1 cellular context compared by ENCODE assay signal in the genomic region with DNA sequence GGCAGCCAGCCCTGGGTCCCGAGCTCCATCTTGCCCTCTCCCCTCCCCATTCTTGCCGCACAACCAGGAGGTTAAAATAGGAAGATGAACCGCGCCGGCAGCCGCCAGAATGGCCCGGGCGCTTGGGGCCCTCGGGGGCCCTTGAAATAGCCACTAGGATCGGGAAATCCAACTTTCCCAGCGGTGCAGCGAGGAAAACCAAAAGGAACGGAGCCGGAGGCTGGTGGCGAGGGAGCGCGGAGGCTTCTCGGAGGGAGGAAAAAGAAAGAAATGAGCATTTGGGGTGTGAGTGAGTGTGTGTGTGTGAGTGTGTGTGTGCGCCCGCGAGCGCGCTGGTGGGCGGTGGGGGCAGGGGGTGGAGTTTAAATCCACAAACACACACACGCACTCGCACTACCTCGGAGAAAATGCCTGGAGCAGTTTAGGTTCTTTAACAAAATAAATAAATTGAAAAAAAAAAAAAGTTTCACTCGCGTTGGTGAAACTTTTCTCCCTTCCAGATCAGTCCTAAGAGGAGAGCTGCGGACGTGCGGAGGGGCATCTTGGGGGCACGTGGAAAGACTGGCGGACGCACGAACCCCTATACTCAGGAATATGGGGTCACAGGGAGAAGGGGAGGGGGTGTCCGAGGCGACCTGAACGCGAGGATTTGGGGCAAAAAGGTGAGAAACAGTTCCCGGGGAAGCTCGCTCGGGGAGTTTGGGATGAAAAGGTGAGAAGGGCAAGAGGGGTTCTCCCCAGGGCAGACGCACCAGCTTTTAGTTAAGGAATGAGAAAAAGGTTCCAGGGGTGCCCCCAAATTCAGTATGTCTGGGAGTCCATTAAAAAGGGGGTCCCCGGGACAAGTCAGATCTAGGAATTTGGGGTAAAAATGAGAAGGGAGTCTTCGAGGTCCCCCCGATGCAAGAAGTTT.
TF ChIP-seq lines count a peak whose summit lies in the region.

No MANE protein-coding gene starts in this region.

TF ChIP-seq in HEK293, 187 proteins besides CTCF, POLR2A, EP300 and RAD21 (continued from another document and continues in another):
- TF ChIP-seq HOXD13 (CRISPR knock-in tag; IDR thresholded peaks at IDR 0.05; ENCODE audit: borderline replicate concordance) (no peak), ZNF624 (tag by site-specific recombination; IDR thresholded peaks at IDR 0.05) (no peak), ZNF529 (tag by site-specific recombination; IDR thresholded peaks at IDR 0.05; ENCODE audit: insufficient replicate concordance) (no peak), ZNF514 (tag by site-specific recombination; IDR thresholded peaks at IDR 0.05) (no peak), ZNF707 (tag by site-specific recombination; IDR thresholded peaks at IDR 0.05) (no peak), ZNF146 (tag by site-specific recombination; IDR thresholded peaks at IDR 0.05) (0 out of 2 replicates have a peak, but pooled peaks have one; percentile 4), YY2 (tag by site-specific recombination; IDR thresholded peaks at IDR 0.05) (no peak), ZXDB (tag by site-specific recombination; IDR thresholded peaks at IDR 0.05) (peak; percentile 58), ZNF777 (tag by site-specific recombination; IDR thresholded peaks at IDR 0.05; ENCODE audit: borderline replicate concordance) (peak; percentile 79; the same call in 1 of the 2 replicates), ZNF10 (tag by site-specific recombination; IDR thresholded peaks at IDR 0.05) (no peak), ZNF654 (tag by site-specific recombination; IDR thresholded peaks at IDR 0.05; ENCODE audit: low read depth) (no peak), ZNF48 (tag by site-specific recombination; IDR thresholded peaks at IDR 0.05) (no peak), ZNF324 (tag by site-specific recombination; IDR thresholded peaks at IDR 0.05) (peak; percentile 65; the same call in 1 of the 2 replicates), ZFP37 (tag by site-specific recombination; IDR thresholded peaks at IDR 0.05) (peak; percentile 80; the same call in 1 of the 2 replicates), SP2 (tag by site-specific recombination; IDR thresholded peaks at IDR 0.05) (peak; percentile 21; the same call in 1 of the 2 replicates), ZNF785 (tag by site-specific recombination; IDR thresholded peaks at IDR 0.05) (no peak), ZBTB48 (tag by site-specific recombination; IDR thresholded peaks at IDR 0.05) (no peak), ZNF354C (tag by site-specific recombination; IDR thresholded peaks at IDR 0.05; ENCODE audit: borderline replicate concordance, low read depth) (no peak), ZNF768 (tag by site-specific recombination; IDR thresholded peaks at IDR 0.05) (no peak), ZNF221 (tag by site-specific recombination; IDR thresholded peaks at IDR 0.05; ENCODE audit: borderline replicate concordance) (no peak), KLF7 (tag by site-specific recombination; IDR thresholded peaks at IDR 0.05; ENCODE audit: borderline replicate concordance) (no peak), ZNF521 (tag by site-specific recombination; IDR thresholded peaks at IDR 0.05) (no peak), ZNF366 (tag by site-specific recombination; conservative IDR thresholded peaks at IDR 0.05) (peak; percentile 78), ZIC2 (tag by site-specific recombination; IDR thresholded peaks at IDR 0.05) (peak; percentile 44), ZNF248 (tag by site-specific recombination; IDR thresholded peaks at IDR 0.05) (no peak), ZFP41 (tag by site-specific recombination; IDR thresholded peaks at IDR 0.05; ENCODE audit: borderline replicate concordance) (no peak), ZNF394 (tag by site-specific recombination; IDR thresholded peaks at IDR 0.05; ENCODE audit: borderline replicate concordance) (peak; percentile 62; the same call in 1 of the 2 replicates), ZNF610 (tag by site-specific recombination; IDR thresholded peaks at IDR 0.05; ENCODE audit: borderline replicate concordance) (no peak), ZNF404 (tag by site-specific recombination; IDR thresholded peaks at IDR 0.05) (no peak), ZSCAN30 (tag by site-specific recombination; IDR thresholded peaks at IDR 0.05) (no peak), ZNF37A (tag by site-specific recombination; IDR thresholded peaks at IDR 0.05) (no peak), ZNF211 (tag by site-specific recombination; IDR thresholded peaks at IDR 0.05; ENCODE audit: low read depth) (no peak), ZNF266 (tag by site-specific recombination; IDR thresholded peaks at IDR 0.05; ENCODE audit: low read depth) (no peak), PRDM1 (tag by site-specific recombination; IDR thresholded peaks at IDR 0.05) (peak; percentile 96), ZNF292 (tag by site-specific recombination; IDR thresholded peaks at IDR 0.05; ENCODE audit: borderline replicate concordance, low read depth) (no peak), ZSCAN16 (tag by site-specific recombination; IDR thresholded peaks at IDR 0.05) (no peak), ZNF670 (tag by site-specific recombination; IDR thresholded peaks at IDR 0.05; ENCODE audit: low read depth) (no peak), GLI4 (tag by site-specific recombination; IDR thresholded peaks at IDR 0.05) (no peak), ZNF16 (tag by site-specific recombination; IDR thresholded peaks at IDR 0.05; ENCODE audit: low read depth) (no peak), ZNF19 (tag by site-specific recombination; IDR thresholded peaks at IDR 0.05; ENCODE audit: low read depth) (no peak)
- TF ChIP-seq, protein P1, sequence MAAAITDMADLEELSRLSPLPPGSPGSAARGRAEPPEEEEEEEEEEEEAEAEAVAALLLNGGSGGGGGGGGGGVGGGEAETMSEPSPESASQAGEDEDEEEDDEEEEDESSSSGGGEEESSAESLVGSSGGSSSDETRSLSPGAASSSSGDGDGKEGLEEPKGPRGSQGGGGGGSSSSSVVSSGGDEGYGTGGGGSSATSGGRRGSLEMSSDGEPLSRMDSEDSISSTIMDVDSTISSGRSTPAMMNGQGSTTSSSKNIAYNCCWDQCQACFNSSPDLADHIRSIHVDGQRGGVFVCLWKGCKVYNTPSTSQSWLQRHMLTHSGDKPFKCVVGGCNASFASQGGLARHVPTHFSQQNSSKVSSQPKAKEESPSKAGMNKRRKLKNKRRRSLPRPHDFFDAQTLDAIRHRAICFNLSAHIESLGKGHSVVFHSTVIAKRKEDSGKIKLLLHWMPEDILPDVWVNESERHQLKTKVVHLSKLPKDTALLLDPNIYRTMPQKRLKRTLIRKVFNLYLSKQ (tag by site-specific recombination; IDR thresholded peaks at IDR 0.05; ENCODE audit: borderline replicate concordance) = no peak
- TF ChIP-seq, protein P2, sequence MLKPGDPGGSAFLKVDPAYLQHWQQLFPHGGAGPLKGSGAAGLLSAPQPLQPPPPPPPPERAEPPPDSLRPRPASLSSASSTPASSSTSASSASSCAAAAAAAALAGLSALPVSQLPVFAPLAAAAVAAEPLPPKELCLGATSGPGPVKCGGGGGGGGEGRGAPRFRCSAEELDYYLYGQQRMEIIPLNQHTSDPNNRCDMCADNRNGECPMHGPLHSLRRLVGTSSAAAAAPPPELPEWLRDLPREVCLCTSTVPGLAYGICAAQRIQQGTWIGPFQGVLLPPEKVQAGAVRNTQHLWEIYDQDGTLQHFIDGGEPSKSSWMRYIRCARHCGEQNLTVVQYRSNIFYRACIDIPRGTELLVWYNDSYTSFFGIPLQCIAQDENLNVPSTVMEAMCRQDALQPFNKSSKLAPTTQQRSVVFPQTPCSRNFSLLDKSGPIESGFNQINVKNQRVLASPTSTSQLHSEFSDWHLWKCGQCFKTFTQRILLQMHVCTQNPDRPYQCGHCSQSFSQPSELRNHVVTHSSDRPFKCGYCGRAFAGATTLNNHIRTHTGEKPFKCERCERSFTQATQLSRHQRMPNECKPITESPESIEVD (tag by site-specific recombination; IDR thresholded peaks at IDR 0.05) = peak; percentile 34; the same call in 1 of the 2 replicates
- TF ChIP-seq, protein P3, sequence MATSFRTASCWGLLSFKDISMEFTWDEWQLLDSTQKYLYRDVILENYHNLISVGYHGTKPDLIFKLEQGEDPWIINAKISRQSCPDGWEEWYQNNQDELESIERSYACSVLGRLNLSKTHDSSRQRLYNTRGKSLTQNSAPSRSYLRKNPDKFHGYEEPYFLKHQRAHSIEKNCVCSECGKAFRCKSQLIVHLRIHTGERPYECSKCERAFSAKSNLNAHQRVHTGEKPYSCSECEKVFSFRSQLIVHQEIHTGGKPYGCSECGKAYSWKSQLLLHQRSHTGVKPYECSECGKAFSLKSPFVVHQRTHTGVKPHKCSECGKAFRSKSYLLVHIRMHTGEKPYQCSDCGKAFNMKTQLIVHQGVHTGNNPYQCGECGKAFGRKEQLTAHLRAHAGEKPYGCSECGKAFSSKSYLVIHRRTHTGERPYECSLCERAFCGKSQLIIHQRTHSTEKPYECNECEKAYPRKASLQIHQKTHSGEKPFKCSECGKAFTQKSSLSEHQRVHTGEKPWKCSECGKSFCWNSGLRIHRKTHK (tag by site-specific recombination; IDR thresholded peaks at IDR 0.05) = no peak
- TF ChIP-seq, protein P4, sequence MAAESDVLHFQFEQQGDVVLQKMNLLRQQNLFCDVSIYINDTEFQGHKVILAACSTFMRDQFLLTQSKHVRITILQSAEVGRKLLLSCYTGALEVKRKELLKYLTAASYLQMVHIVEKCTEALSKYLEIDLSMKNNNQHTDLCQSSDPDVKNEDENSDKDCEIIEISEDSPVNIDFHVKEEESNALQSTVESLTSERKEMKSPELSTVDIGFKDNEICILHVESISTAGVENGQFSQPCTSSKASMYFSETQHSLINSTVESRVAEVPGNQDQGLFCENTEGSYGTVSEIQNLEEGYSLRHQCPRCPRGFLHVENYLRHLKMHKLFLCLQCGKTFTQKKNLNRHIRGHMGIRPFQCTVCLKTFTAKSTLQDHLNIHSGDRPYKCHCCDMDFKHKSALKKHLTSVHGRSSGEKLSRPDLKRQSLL (tag by site-specific recombination; IDR thresholded peaks at IDR 0.05) = no peak; the same call in 1 of the 2 replicates
- TF ChIP-seq, protein P5, sequence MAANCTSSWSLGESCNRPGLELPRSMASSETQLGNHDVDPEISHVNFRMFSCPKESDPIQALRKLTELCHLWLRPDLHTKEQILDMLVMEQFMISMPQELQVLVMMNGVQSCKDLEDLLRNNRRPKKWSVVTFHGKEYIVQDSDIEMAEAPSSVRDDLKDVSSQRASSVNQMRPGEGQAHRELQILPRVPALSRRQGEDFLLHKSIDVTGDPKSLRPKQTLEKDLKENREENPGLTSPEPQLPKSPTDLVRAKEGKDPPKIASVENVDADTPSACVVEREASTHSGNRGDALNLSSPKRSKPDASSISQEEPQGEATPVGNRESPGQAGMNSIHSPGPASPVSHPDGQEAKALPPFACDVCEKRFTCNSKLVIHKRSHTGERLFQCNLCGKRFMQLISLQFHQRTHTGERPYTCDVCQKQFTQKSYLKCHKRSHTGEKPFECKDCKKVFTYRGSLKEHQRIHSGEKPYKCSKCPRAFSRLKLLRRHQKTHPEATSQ (tag by site-specific recombination; IDR thresholded peaks at IDR 0.05) = peak; percentile 44; the same call in 1 of the 2 replicates
- TF ChIP-seq, protein P6, sequence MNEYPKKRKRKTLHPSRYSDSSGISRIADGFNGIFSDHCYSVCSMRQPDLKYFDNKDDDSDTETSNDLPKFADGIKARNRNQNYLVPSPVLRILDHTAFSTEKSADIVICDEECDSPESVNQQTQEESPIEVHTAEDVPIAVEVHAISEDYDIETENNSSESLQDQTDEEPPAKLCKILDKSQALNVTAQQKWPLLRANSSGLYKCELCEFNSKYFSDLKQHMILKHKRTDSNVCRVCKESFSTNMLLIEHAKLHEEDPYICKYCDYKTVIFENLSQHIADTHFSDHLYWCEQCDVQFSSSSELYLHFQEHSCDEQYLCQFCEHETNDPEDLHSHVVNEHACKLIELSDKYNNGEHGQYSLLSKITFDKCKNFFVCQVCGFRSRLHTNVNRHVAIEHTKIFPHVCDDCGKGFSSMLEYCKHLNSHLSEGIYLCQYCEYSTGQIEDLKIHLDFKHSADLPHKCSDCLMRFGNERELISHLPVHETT (tag by site-specific recombination; IDR thresholded peaks at IDR 0.05) = peak; percentile 69; the same call in 1 of the 2 replicates
- TF ChIP-seq, protein P7, sequence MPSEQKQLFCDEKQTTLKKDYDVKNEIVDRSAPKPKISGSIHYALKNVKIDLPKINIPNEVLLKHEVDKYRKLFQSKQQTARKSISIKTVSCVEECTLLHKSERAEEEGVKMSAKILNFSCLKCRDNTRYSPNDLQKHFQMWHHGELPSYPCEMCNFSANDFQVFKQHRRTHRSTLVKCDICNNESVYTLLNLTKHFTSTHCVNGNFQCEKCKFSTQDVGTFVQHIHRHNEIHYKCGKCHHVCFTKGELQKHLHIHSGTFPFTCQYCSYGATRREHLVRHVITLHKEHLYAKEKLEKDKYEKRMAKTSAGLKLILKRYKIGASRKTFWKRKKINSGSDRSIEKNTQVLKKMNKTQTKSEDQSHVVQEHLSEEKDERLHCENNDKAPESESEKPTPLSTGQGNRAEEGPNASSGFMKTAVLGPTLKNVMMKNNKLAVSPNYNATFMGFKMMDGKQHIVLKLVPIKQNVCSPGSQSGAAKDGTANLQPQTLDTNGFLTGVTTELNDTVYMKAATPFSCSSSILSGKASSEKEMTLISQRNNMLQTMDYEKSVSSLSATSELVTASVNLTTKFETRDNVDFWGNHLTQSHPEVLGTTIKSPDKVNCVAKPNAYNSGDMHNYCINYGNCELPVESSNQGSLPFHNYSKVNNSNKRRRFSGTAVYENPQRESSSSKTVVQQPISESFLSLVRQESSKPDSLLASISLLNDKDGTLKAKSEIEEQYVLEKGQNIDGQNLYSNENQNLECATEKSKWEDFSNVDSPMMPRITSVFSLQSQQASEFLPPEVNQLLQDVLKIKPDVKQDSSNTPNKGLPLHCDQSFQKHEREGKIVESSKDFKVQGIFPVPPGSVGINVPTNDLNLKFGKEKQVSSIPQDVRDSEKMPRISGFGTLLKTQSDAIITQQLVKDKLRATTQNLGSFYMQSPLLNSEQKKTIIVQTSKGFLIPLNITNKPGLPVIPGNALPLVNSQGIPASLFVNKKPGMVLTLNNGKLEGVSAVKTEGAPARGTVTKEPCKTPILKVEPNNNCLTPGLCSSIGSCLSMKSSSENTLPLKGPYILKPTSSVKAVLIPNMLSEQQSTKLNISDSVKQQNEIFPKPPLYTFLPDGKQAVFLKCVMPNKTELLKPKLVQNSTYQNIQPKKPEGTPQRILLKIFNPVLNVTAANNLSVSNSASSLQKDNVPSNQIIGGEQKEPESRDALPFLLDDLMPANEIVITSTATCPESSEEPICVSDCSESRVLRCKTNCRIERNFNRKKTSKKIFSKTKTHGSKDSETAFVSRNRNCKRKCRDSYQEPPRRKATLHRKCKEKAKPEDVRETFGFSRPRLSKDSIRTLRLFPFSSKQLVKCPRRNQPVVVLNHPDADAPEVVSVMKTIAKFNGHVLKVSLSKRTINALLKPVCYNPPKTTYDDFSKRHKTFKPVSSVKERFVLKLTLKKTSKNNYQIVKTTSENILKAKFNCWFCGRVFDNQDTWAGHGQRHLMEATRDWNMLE (tag by site-specific recombination; conservative IDR thresholded peaks at IDR 0.05; ENCODE audit: low read depth) = no peak
- TF ChIP-seq, protein P8, sequence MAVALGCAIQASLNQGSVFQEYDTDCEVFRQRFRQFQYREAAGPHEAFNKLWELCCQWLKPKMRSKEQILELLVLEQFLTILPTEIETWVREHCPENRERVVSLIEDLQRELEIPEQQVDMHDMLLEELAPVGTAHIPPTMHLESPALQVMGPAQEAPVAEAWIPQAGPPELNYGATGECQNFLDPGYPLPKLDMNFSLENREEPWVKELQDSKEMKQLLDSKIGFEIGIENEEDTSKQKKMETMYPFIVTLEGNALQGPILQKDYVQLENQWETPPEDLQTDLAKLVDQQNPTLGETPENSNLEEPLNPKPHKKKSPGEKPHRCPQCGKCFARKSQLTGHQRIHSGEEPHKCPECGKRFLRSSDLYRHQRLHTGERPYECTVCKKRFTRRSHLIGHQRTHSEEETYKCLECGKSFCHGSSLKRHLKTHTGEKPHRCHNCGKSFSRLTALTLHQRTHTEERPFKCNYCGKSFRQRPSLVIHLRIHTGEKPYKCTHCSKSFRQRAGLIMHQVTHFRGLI (tag by site-specific recombination; IDR thresholded peaks at IDR 0.05) = no peak
